ENCODE assay signal across 8 cellular contexts in genomic region chr5:93583799-93584530, GRCh38. TPM values are rescaled to one million over a fixed set of nuclear protein-coding genes. Genes with fewer than 3 reads are reported as not detected.
DNase-seq lines count a peak whose midpoint lies in the region; ATAC-seq and TF ChIP-seq lines count a peak whose summit lies in the region.

No MANE protein-coding gene starts in this region.

- no peaks in the 10 kb centered on the region for H3K9me3 ChIP-seq in colonic mucosa

- H3K4me3 ChIP-seq in colonic mucosa (peak overlapping the region; percentile 25), lower leg skin (ENCODE audit: low read depth, poor library complexity, severe bottlenecking) (peak overlapping the region; percentile 17)

- peaks cover 4% of the 10 kb centered on the region for H3K4me1 Mint-ChIP-seq in type B pancreatic cell (ENCODE audit: unreplicated experiment)

- H3K9me3 Mint-ChIP-seq in type B pancreatic cell = no peaks in the 10 kb centered on the region

- peaks cover 58% of the 10 kb centered on the region for H3K27me3 ChIP-seq in colonic mucosa

- WGBS in lower leg skin, 2 donors = 0 to 1% methylated on average over 28 to 44 of the region's 103 CpGs

- peak overlapping the region; percentile 19 to 24 for H3K9ac ChIP-seq in colonic mucosa (ENCODE audit: low read depth in 2 of 2, low read length in 2 of 2)

- ATAC-seq in Right ventricle myocardium inferior (no peak), HG03025 (IDR thresholded peaks at IDR 0.05; ENCODE audit: low FRiP score, unreplicated experiment) (peak; percentile 35), GM21786 (IDR thresholded peaks at IDR 0.05; ENCODE audit: unreplicated experiment) (no peak)

- H3K27ac Mint-ChIP-seq in type B pancreatic cell = no peak overlapping the region

- H3K4me3 Mint-ChIP-seq in type B pancreatic cell = peak overlapping the region; percentile 51

- no peaks in the 10 kb centered on the region for H3K36me3 ChIP-seq in colonic mucosa

- intact Hi-C loops in Right ventricle myocardium inferior (cut with DNase I) = loop anchor here (5.0 kb wide), 1 partner anchor 218 kb away; no protein-coding TSS in a partner anchor
- intact Hi-C loops in cardiac septum (cut with DNase I) = loop anchor here (5.0 to 10.0 kb wide), 2 partner anchors 321 to 528 kb away; a partner anchor contains a TSS
- intact Hi-C loops in colonic mucosa (cut with DNase I) = loop anchor here (5.0 to 10.0 kb wide), 2 partner anchors 213 to 331 kb away; no protein-coding TSS in a partner anchor
- intact Hi-C loops in lower leg skin (cut with DNase I; ENCODE audit: low total_unique reads) = loop anchor here (10.0 kb wide), 1 partner anchor 331 kb away; no protein-coding TSS in a partner anchor

- peaks cover 6% of the 10 kb centered on the region for H3K4me1 ChIP-seq in colonic mucosa

- H3K27me3 Mint-ChIP-seq in type B pancreatic cell = peaks cover 42% of the 10 kb centered on the region

- DNase-seq in Right ventricle myocardium inferior (ENCODE audit: missing footprints) (peak; percentile 80), cardiac septum (ENCODE audit: low spot score) (no peak), RPMI8226 (peak; percentile 58), colonic mucosa (no peak), lower leg skin (ENCODE audit: low spot score in 2 of 2) (no peak), type B pancreatic cell (ENCODE audit: extremely low spot score, unreplicated experiment) (no peak)

- TF ChIP-seq CTCF in colonic mucosa (IDR thresholded peaks at IDR 0.05) (no peak), lower leg skin (IDR thresholded peaks at IDR 0.05) (no peak), type B pancreatic cell (conservative IDR thresholded peaks at IDR 0.05) (no peak)

- peak overlapping the region; percentile 55 for H3K27ac ChIP-seq in colonic mucosa

- TF ChIP-seq POLR2A in lower leg skin (IDR thresholded peaks at IDR 0.05) = no peak

- peaks cover 21% of the 10 kb centered on the region for H3K36me3 Mint-ChIP-seq in type B pancreatic cell

RNA-seq across cellular contexts. Expression of gene NR2F1, which starts 0.9 kb away (rescaled TPM):
- total RNA-seq in Right ventricle myocardium inferior (1.3 TPM), cardiac septum (0.73 TPM), colonic mucosa (1 to 10 TPM; 2.7 to 2.9 TPM), lower leg skin (1 to 10 TPM in 3 of 4 donors, under 1 TPM in 1; 0.72 to 5.9 (median 2.7) TPM), type B pancreatic cell (ENCODE audit: low replicate concordance) (6.6 and 126 TPM in 2 replicates)

RNA-seq across cellular contexts. Expression of gene NR2F1-AS1, which starts 2.9 kb away (rescaled TPM):
- 0.60 TPM for total RNA-seq in Right ventricle myocardium inferior
- total RNA-seq in cardiac septum = 0.89 TPM
- 1 to 10 TPM in 1 of 2 donors, under 1 TPM in 1; 0.69 to 2.4 TPM for total RNA-seq in colonic mucosa
- total RNA-seq in lower leg skin = 1 to 10 TPM in 2 of 4 donors, under 1 TPM in 1, not detected in 1; 0.30 to 1.7 (median 1.0) TPM
- total RNA-seq in type B pancreatic cell (ENCODE audit: low replicate concordance) = 1.8 and 19.0 TPM in 2 replicates

Comparison
In these comparisons a context has a peak if more than half of its experiments do, and no peak if none do; other contexts are left out.
1. DNase-seq: peak in Right ventricle myocardium inferior (single experiment) and RPMI8226 (single experiment); none in cardiac septum (single experiment), colonic mucosa (single experiment), lower leg skin (0 of 2) and type B pancreatic cell (single experiment).